In the genomic region with DNA sequence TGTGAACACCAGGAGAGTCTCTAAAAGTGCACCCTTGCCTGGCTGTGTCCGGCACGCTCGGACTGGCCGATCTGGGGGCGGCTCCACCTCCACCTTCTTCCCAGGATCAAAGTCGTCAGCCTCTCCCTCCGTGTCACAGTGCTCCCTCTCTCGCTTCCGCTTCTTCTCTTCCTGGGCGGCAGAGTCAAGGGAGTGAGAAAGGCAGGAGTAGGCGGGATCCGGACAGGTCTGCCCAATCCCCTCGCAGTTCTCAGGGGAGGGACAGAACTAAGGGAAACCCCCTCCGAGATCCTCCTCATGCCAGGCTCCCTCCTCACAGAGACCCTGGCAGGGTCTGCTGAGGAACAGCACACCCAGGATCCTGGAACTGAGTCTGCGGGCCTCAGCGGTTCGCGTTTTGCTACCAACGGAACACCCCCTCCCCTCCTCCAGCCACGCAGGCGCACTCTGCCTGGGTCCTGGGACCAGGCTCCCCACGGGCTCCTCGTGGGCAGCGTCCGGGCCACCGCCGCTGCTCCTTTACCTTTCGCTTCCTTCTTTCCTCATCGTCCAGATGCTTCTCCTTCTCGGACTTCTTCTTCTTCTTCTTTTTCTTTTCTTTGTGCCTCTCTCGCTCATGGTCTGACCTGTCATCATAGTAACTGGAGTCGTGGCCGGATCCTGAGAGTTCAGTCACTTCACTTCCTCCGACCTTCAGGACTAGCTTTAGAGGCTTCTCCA, we compare ENCODE assay signal across 8 cellular contexts.
DNase-seq lines count a peak whose midpoint lies in the region; ATAC-seq and TF ChIP-seq lines count a peak whose summit lies in the region.

No MANE protein-coding gene starts in this region.

- H3K27me3 Mint-ChIP-seq in memory B cell, result no peaks in the 10 kb centered on the region

- H3K4me3 ChIP-seq in Loucy (ENCODE audit: low read length, poor library complexity, severe bottlenecking) (peak overlapping the region; percentile 99), astrocyte of the cerebellum (ENCODE audit: low read depth, low read length) (peak overlapping the region; percentile 95)

- peaks cover 17% of the 10 kb centered on the region for H3K36me3 Mint-ChIP-seq in memory B cell

- no peak for DNase-seq in astrocyte of the cerebellum (ENCODE audit: low read depth)
- no peak for DNase-seq in memory B cell (ENCODE audit: low spot score in 2 of 2)
- no peak for DNase-seq in retina
- DNase-seq in RPMI8226, result no peak
- DNase-seq in erythroblast (lab: John Stamatoyannopoulos, UW), result no peak

- peaks cover 70% of the 10 kb centered on the region for H3K79me2 ChIP-seq in Loucy (ENCODE audit: insufficient read depth, low read length)

- H3K9ac ChIP-seq in Loucy (ENCODE audit: low read depth, low read length, poor library complexity, severe bottlenecking), result peak overlapping the region; percentile 97

- TF ChIP-seq CTCF in C4-2B (conservative IDR thresholded peaks at IDR 0.05) (no peak), Loucy (conservative IDR thresholded peaks at IDR 0.05; ENCODE audit: low read length) (no peak), astrocyte of the cerebellum (IDR thresholded peaks at IDR 0.05; ENCODE audit: low read depth, low read length, missing control alignments) (no peak)

- ATAC-seq in memory B cell (ENCODE audit: low read depth), result no peak
- no peak for ATAC-seq in GM19395 (IDR thresholded peaks at IDR 0.05; ENCODE audit: unreplicated experiment)

- peak overlapping the region; percentile 100 for H3K4me2 ChIP-seq in Loucy (ENCODE audit: low read depth, low read length, poor library complexity, severe bottlenecking)

- no peaks in the 10 kb centered on the region for H3K9me2 ChIP-seq in Loucy (replicated peaks; ENCODE audit: low read depth, low read length)

- H3K9me3 Mint-ChIP-seq in memory B cell, result no peaks in the 10 kb centered on the region

- H3K36me3 ChIP-seq in Loucy (ENCODE audit: insufficient read depth, low read length), result peaks cover 31% of the 10 kb centered on the region; the same call in 1 of the 2 replicates

- H3K4me1 ChIP-seq in Loucy (ENCODE audit: insufficient read depth, low read length, poor library complexity, severe bottlenecking), result peaks cover 61% of the 10 kb centered on the region

- H3F3A ChIP-seq in Loucy (ENCODE audit: low read depth), result no peaks in the 10 kb centered on the region

- H2AFZ ChIP-seq in Loucy (ENCODE audit: low read length), result no peak overlapping the region

- peak overlapping the region; percentile 82 for H3K4me3 Mint-ChIP-seq in memory B cell

- peak overlapping the region; percentile 64 for H3K27ac Mint-ChIP-seq in memory B cell

- TF ChIP-seq POLR2A in erythroblast (IDR thresholded peaks at IDR 0.05; ENCODE audit: low read length), result no peak

- H3K27me3 ChIP-seq in Loucy (ENCODE audit: insufficient read depth, low read length, poor library complexity, severe bottlenecking), result no peaks in the 10 kb centered on the region

- H4K20me1 ChIP-seq in Loucy (ENCODE audit: insufficient read depth, low read length, poor library complexity, severe bottlenecking), result peaks cover 9% of the 10 kb centered on the region

- no peaks in the 10 kb centered on the region for H3K9me3 ChIP-seq in Loucy (ENCODE audit: insufficient read depth, low read depth, low read length)

- peak overlapping the region; percentile 98 for H3K27ac ChIP-seq in C4-2B

- in situ Hi-C loops in astrocyte of the cerebellum (cut with HindIII; ENCODE audit: low sequenced_read_pairs), result no loop called here

- H3K4me1 Mint-ChIP-seq in memory B cell, result peaks cover 4% of the 10 kb centered on the region
